In genomic region chr12:56474389-56474788, GRCh38 we compare ENCODE assay signal across 28 cellular contexts. TPM values are rescaled to one million over a fixed set of nuclear protein-coding genes. Genes with fewer than 3 reads are reported as not detected.
"Had no signal": no experiment of that assay in that cellular context is flagged by ENCODE, and none has a peak within 500 bp of the region (broad histone marks: within the 10 kb centered on the region; RNA-seq: fewer than 3 reads in every experiment).

No MANE protein-coding gene starts in this region.

- H3K27ac ChIP-seq: cardiac muscle cell, Peyer's patch, RWPE1, SK-N-MC had no signal

- H3K27me3 ChIP-seq: cardiac muscle cell, Peyer's patch had no signal

- H3K9me3 ChIP-seq: Peyer's patch had no signal

- ATAC-seq: activated CD8-positive, alpha-beta memory T cell treated with anti-CD3 and anti-CD28 coated beads, Interleukin-2, amount 10 ng/mL, durations not matched to agents 7 days and 5 days; activated T-helper 17 cell treated with anti-CD3 and anti-CD28 coated beads, Interleukin-2, amount 50 U/mL, for 72 hours; T-cell had no signal

- FAIRE-seq: astrocyte, TTC549 had no signal

- H3K36me3 ChIP-seq: cardiac muscle cell, Peyer's patch had no signal

- H3K4me3 ChIP-seq: cardiac muscle cell, Peyer's patch, SK-N-MC had no signal

- DNase-seq: activated B cell treated with CpG ODN at 0.5 μM for 24 hours; activated CD4-positive, alpha-beta T cell treated with anti-CD3 and anti-CD28 coated beads for 1 hour; activated CD4-positive, alpha-beta T cell treated with anti-CD3 and anti-CD28 coated beads, Interleukin-2, amount 10 ng/mL, durations not matched to agents 24 days and 14 days; activated CD4-positive, alpha-beta T cell treated with anti-CD3 and anti-CD28 coated beads, Interleukin-2, amount 50 U/mL, for 48 hours; activated CD8-positive, alpha-beta memory T cell treated with anti-CD3 and anti-CD28 coated beads, Interleukin-2, amount 10 ng/mL, durations not matched to agents 7 days and 5 days; activated gamma-delta T cell; activated naive CD4-positive, alpha-beta T cell treated with anti-CD3 and anti-CD28 coated beads for 36 hours; activated T-cell treated with anti-CD3 and anti-CD28 coated beads, Interleukin-2, amount 50 U/mL, for 48 hours; amygdala; Karpas-422; MM.1S; NCI-H1105; NCI-H1436 treated with DMSO at 0.1 percent for 48 hours; NCI-H187; NCI-H2081; NCI-H446; NCI-H524; Peyer's patch; SIG-M5; T-cell; T-helper 2 cell; T1000 had no signal

RNA-seq across cellular contexts. Expression of gene MIP, which starts 19.9 kb away (rescaled TPM):
- total RNA-seq: activated B cell treated with CpG ODN at 0.5 μM for 24 hours; activated CD4-positive, alpha-beta T cell treated with anti-CD3 and anti-CD28 coated beads, Interleukin-2, amount 10 ng/mL, durations not matched to agents 24 days and 14 days; activated CD8-positive, alpha-beta memory T cell treated with anti-CD3 and anti-CD28 coated beads, Interleukin-2, amount 10 ng/mL, durations not matched to agents 7 days and 5 days; activated naive CD4-positive, alpha-beta T cell treated with anti-CD3 and anti-CD28 coated beads for 36 hours; activated T-helper 17 cell treated with anti-CD3 and anti-CD28 coated beads, Interleukin-2, amount 50 U/mL, for 72 hours; astrocyte; cardiac muscle cell; Peyer's patch; T-cell had no signal
